In genomic region chr15:56960116-56960515, GRCh38 we compare ENCODE assay signal across 17 cellular contexts. TPM values are rescaled to one million over a fixed set of nuclear protein-coding genes. Genes with fewer than 3 reads are reported as not detected.
DNase-seq lines count a peak whose midpoint lies in the region; ATAC-seq and TF ChIP-seq lines count a peak whose summit lies in the region.
"Had no signal": no experiment of that assay in that cellular context is flagged by ENCODE, and none has a peak within 500 bp of the region (broad histone marks: within the 10 kb centered on the region; RNA-seq: fewer than 3 reads in every experiment).

No MANE protein-coding gene starts in this region.

- no peak overlapping the region for H2AFZ ChIP-seq in OCI-LY3 (ENCODE audit: low read depth, low read length)
- H2AFZ ChIP-seq in trophoblast cell (ENCODE audit: insufficient read depth, low read length, poor library complexity): no peak overlapping the region

- no peak for ATAC-seq in activated naive CD8-positive, alpha-beta T cell treated with anti-CD3 and anti-CD28 coated beads, Interleukin-2, amount 50 U/mL, for 24 hours
- ATAC-seq: A549, HCT116 had no signal

- H3K27me3 ChIP-seq in OCI-LY3 (ENCODE audit: low read depth, low read length): no peaks in the 10 kb centered on the region
- no peaks in the 10 kb centered on the region for H3K27me3 ChIP-seq in trophoblast cell (ENCODE audit: insufficient read depth, low read length)

- no peak overlapping the region for H4K91ac ChIP-seq in trophoblast cell (ENCODE audit: low read depth, low read length)

- H2AK5ac ChIP-seq in trophoblast cell (ENCODE audit: low read length): no peak overlapping the region

- H2BK5ac ChIP-seq in trophoblast cell (ENCODE audit: low read depth, low read length, poor library complexity): no peak overlapping the region

- CTCF ChIA-PET in GM10248 (lab: Yijun Ruan, JAX): interaction anchor here (1.0 kb wide), 1 partner anchor 346 kb away, joined by 3 read pairs; no protein-coding TSS in a partner anchor

- no CpG with 5 or more reads among the region's 2 CpGs for WGBS in trophoblast cell (ENCODE audit: extremely low coverage, insufficient coverage, insufficient read length)

- H3K4me3 Mint-ChIP-seq in activated naive CD8-positive, alpha-beta T cell treated with anti-CD3 and anti-CD28 coated beads, Interleukin-2, amount 50 U/mL, for 24 hours: no peak overlapping the region

- no peak overlapping the region for H3K18ac ChIP-seq in trophoblast cell (ENCODE audit: low read length)

- in situ Hi-C loops in ACHN (cut with HindIII; ENCODE audit: low pct_ligation_motif_present, low pct_unique_long_range_greater_than_20kb, low sequenced_read_pairs): no loop called here

- peaks cover 6% of the 10 kb centered on the region for H3K9me3 Mint-ChIP-seq in activated naive CD8-positive, alpha-beta T cell treated with anti-CD3 and anti-CD28 coated beads, Interleukin-2, amount 50 U/mL, for 24 hours

- H3K27ac ChIP-seq in OCI-LY3 (ENCODE audit: low read length) (no peak overlapping the region), trophoblast cell (ENCODE audit: low read depth, low read length) (no peak overlapping the region)
- H3K27ac ChIP-seq: A549 had no signal

- H3K9me3 ChIP-seq in OCI-LY3 (ENCODE audit: insufficient read depth, low read length) (peaks cover 3% of the 10 kb centered on the region; the same call in 1 of the 2 replicates), trophoblast cell (ENCODE audit: insufficient read depth, low read depth, low read length) (peaks cover 1% of the 10 kb centered on the region)

- no peaks in the 10 kb centered on the region for H3K79me1 ChIP-seq in trophoblast cell (ENCODE audit: low read length)

- no peak overlapping the region for H2BK120ac ChIP-seq in trophoblast cell (ENCODE audit: insufficient read depth, low read length, poor library complexity)

- TF ChIP-seq CTCF in GM10248 (IDR thresholded peaks at IDR 0.05; ENCODE audit: control extremely low read depth, extremely low read depth, low read depth, missing control alignments) (no peak), GM20000 (IDR thresholded peaks at IDR 0.05; ENCODE audit: extremely low read depth, missing control alignments) (no peak), OCI-LY3 (IDR thresholded peaks at IDR 0.05; ENCODE audit: low read depth, low read length) (no peak)

- no peak overlapping the region for H4K8ac ChIP-seq in trophoblast cell (ENCODE audit: low read depth, low read length)

- no peak overlapping the region for H3K14ac ChIP-seq in trophoblast cell (ENCODE audit: low read length)

- H3K23ac ChIP-seq in trophoblast cell (ENCODE audit: low read length): no peak overlapping the region

- POLR2A ChIA-PET in GM10248 (lab: Yijun Ruan, JAX): no interaction called here

- no peak overlapping the region for H3K9ac ChIP-seq in OCI-LY3 (ENCODE audit: low read length)
- no peak overlapping the region for H3K9ac ChIP-seq in trophoblast cell (ENCODE audit: low read length)

- peaks cover 9% of the 10 kb centered on the region for H3K4me1 ChIP-seq in OCI-LY3 (ENCODE audit: low read length)
- H3K4me1 ChIP-seq in trophoblast cell (ENCODE audit: control insufficient read depth in 1 of 2, insufficient read depth in 2 of 2, low read length in 2 of 2): peaks cover 0 to 8% of the 10 kb centered on the region in 2 experiments

- H3K4ac ChIP-seq in trophoblast cell (ENCODE audit: low read depth, low read length): peak overlapping the region; percentile 62

- H4K12ac ChIP-seq in trophoblast cell (ENCODE audit: low read depth, low read length): no peak overlapping the region

- peaks cover 21% of the 10 kb centered on the region for H4K20me1 ChIP-seq in OCI-LY3 (ENCODE audit: insufficient read depth, low read length)

- no peak overlapping the region for H2BK12ac ChIP-seq in trophoblast cell (ENCODE audit: low read length)

- H3K27ac Mint-ChIP-seq in activated naive CD8-positive, alpha-beta T cell treated with anti-CD3 and anti-CD28 coated beads, Interleukin-2, amount 50 U/mL, for 24 hours: no peak overlapping the region
- H3K27ac Mint-ChIP-seq: CD4-positive, alpha-beta memory T cell had no signal

- H3K27me3 Mint-ChIP-seq in activated naive CD8-positive, alpha-beta T cell treated with anti-CD3 and anti-CD28 coated beads, Interleukin-2, amount 50 U/mL, for 24 hours: no peaks in the 10 kb centered on the region
- H3K27me3 Mint-ChIP-seq: CD4-positive, alpha-beta memory T cell had no signal

- H3K4me2 ChIP-seq in OCI-LY3 (ENCODE audit: low read length): peak overlapping the region; percentile 12; the same call in 1 of the 2 replicates
- H3K4me2 ChIP-seq in trophoblast cell (ENCODE audit: low read length): no peak overlapping the region
- H3K4me2 ChIP-seq: A549 had no signal

- DNase-seq in GM10248 (ENCODE audit: extremely low spot score): peak; percentile 18
- peak; percentile 5 for DNase-seq in GM20000 (ENCODE audit: low spot score)
- DNase-seq in trophoblast cell: peak in 1 of 2 donors; percentile 26
- no peak for DNase-seq in stimulated activated CD4-positive, alpha-beta T cell treated with anti-CD3 and anti-CD28 coated beads, Interleukin-2, amount 100 ng/mL, for 24 hours
- no peak for DNase-seq in ACHN
- DNase-seq in activated naive CD8-positive, alpha-beta T cell treated with anti-CD3 and anti-CD28 coated beads, Interleukin-2, amount 50 U/mL, for 24 hours: no peak
- DNase-seq: 8988T; C1 segment of cervical spinal cord; Calu3; CD4-positive, alpha-beta memory T cell; COR-L47; DMS153; DND-41; H7 had no signal

- no peak overlapping the region for H3K4me3 ChIP-seq in OCI-LY3 (ENCODE audit: low read length)
- H3K4me3 ChIP-seq in trophoblast cell (ENCODE audit: low read depth, low read length): no peak overlapping the region
- H3K4me3 ChIP-seq: A549 had no signal

- H3K4me1 Mint-ChIP-seq in activated naive CD8-positive, alpha-beta T cell treated with anti-CD3 and anti-CD28 coated beads, Interleukin-2, amount 50 U/mL, for 24 hours: peaks cover 55% of the 10 kb centered on the region

- H3K79me2 ChIP-seq in OCI-LY3 (ENCODE audit: low read length) (peaks cover 67% of the 10 kb centered on the region), trophoblast cell (ENCODE audit: control insufficient read depth, insufficient read depth, low read length, poor library complexity) (peaks cover 2% of the 10 kb centered on the region)

- H3K36me3 ChIP-seq in OCI-LY3 (replicated peaks; ENCODE audit: low read depth, low read length) (no peaks in the 10 kb centered on the region), trophoblast cell (ENCODE audit: control insufficient read depth in 1 of 2, insufficient read depth in 2 of 2, low read length in 2 of 2) (no peaks in the 10 kb centered on the region)

- peaks cover 17% of the 10 kb centered on the region for H3K36me3 Mint-ChIP-seq in activated naive CD8-positive, alpha-beta T cell treated with anti-CD3 and anti-CD28 coated beads, Interleukin-2, amount 50 U/mL, for 24 hours (ENCODE audit: low read depth)

RNA-seq across cellular contexts. Expression of gene TCF12, which starts 41.7 kb away (rescaled TPM):
- 35.6 and 36.9 TPM in 2 replicates for polyA plus RNA-seq in trophoblast cell (2013)

Comparison
In these comparisons a context has a peak if more than half of its experiments do, and no peak if none do; other contexts are left out.
1. DNase-seq: peak in GM10248 (single experiment) and GM20000 (single experiment); none in stimulated activated CD4-positive, alpha-beta T cell treated with anti-CD3 and anti-CD28 coated beads, Interleukin-2, amount 100 ng/mL, for 24 hours (0 of 2), ACHN (single experiment) and activated naive CD8-positive, alpha-beta T cell treated with anti-CD3 and anti-CD28 coated beads, Interleukin-2, amount 50 U/mL, for 24 hours (single experiment).